8 cellular contexts compared by ENCODE assay signal in genomic region chr14:103847439-103847953, GRCh38. TPM values are rescaled to one million over a fixed set of nuclear protein-coding genes. Genes with fewer than 3 reads are reported as not detected.
DNase-seq lines count a peak whose midpoint lies in the region; ATAC-seq and TF ChIP-seq lines count a peak whose summit lies in the region.

Gene PPP1R13B (minus strand): TSS chr14:103847575. CDS start chr14:103847307, 268 bp downstream.

- peak; percentile 94 for ATAC-seq in HG02798 (IDR thresholded peaks at IDR 0.05; ENCODE audit: poor library complexity, unreplicated experiment)
- ATAC-seq in GM18870 (IDR thresholded peaks at IDR 0.05; ENCODE audit: unreplicated experiment), result no peak

- H3K4me1 ChIP-seq in hepatocyte (ENCODE audit: insufficient read depth), result peaks cover 7% of the 10 kb centered on the region

- H3K27ac ChIP-seq in hepatocyte, result peak within 1 kb of the TSS; percentile 76

- H3K4me2 ChIP-seq in hepatocyte, result peak within 1 kb of the TSS; percentile 98

- H4K20me1 ChIP-seq in hepatocyte (ENCODE audit: insufficient read depth, poor library complexity, severe bottlenecking), result peaks cover 12% of the 10 kb centered on the region

- DNase-seq in NCI-H146 treated with DMSO at 0.1 percent for 48 hours (lab: John Stamatoyannopoulos, UW; ENCODE audit: unreplicated experiment) (peak; percentile 80), T1000 (lab: John Stamatoyannopoulos, UW) (peak; percentile 78), astrocyte of the cerebellum (ENCODE audit: low read depth) (peak; percentile 32), hepatocyte (ENCODE audit: low spot score) (peak; percentile 98), retina (peak; percentile 91)

- H3K9me2 ChIP-seq in hepatocyte (replicated peaks; ENCODE audit: insufficient read depth), result no peaks in the 10 kb centered on the region

- WGBS in hepatocyte (ENCODE audit: low lambda C conversion rate, missing lambda C conversion rate), result 0% methylated on average over 7 of the region's 73 CpGs

- peak; percentile 65 for TF ChIP-seq POLR2A in GM15510 (IDR thresholded peaks at IDR 0.05; ENCODE audit: borderline replicate concordance, extremely low read depth, insufficient read length)

- H3K36me3 ChIP-seq in hepatocyte (replicated peaks; ENCODE audit: insufficient read depth, low read depth), result no peaks in the 10 kb centered on the region

- H3K27me3 ChIP-seq in hepatocyte, result no peaks in the 10 kb centered on the region

- TF ChIP-seq CTCF in astrocyte of the cerebellum (IDR thresholded peaks at IDR 0.05; ENCODE audit: low read depth, low read length, missing control alignments) (no peak), hepatocyte (IDR thresholded peaks at IDR 0.05; ENCODE audit: poor library complexity) (no peak)

- peaks cover 40% of the 10 kb centered on the region for H3K79me2 ChIP-seq in hepatocyte

- H3K9me3 ChIP-seq in hepatocyte (ENCODE audit: low read depth), result no peaks in the 10 kb centered on the region

- in situ Hi-C loops in astrocyte of the cerebellum (cut with HindIII; ENCODE audit: low sequenced_read_pairs), result no loop called here

- H2AFZ ChIP-seq in hepatocyte, result peak within 1 kb of the TSS; percentile 94

- H3K4me3 ChIP-seq in astrocyte of the cerebellum (ENCODE audit: low read depth, low read length), result peak within 1 kb of the TSS; percentile 54
- H3K4me3 ChIP-seq in hepatocyte, result peak within 1 kb of the TSS; percentile 96

RNA-seq across cellular contexts. Expression of gene PPP1R13B, which starts in this region (rescaled TPM):
- 8.1 and 9.4 TPM in 2 replicates for total RNA-seq in hepatocyte
- 20.2 and 20.3 TPM in 2 replicates for polyA plus RNA-seq in hepatocyte

Comparison
In these comparisons a context has a peak if more than half of its experiments do, and no peak if none do; other contexts are left out.
1. DNase-seq: peak in every context shown above with its lines; median percentile 98 in hepatocyte; 91 in retina; 80 in NCI-H146 treated with DMSO at 0.1 percent for 48 hours; 78 in T1000; 32 in astrocyte of the cerebellum.